In genomic region chr19:46495789-46496099, GRCh38 we compare ENCODE assay signal across 8 cellular contexts. TPM values are rescaled to one million over a fixed set of nuclear protein-coding genes. Genes with fewer than 3 reads are reported as not detected.
DNase-seq lines count a peak whose midpoint lies in the region; ATAC-seq and TF ChIP-seq lines count a peak whose summit lies in the region.

Gene PNMA8B (minus strand): TSS chr19:46495867. CDS start chr19:46495465, 402 bp downstream.

- peak; percentile 75 for DNase-seq in AG08395 (ENCODE audit: low spot score)
- DNase-seq in NCI-H128 (lab: John Stamatoyannopoulos, UW; ENCODE audit: unreplicated experiment): peak; percentile 90
- peak; percentile 33 for DNase-seq in activated T-cell treated with anti-CD3 and anti-CD28 coated beads for 4 hours
- peak; percentile 36 to 73 for DNase-seq in foreskin fibroblast
- peak; percentile 77 for DNase-seq in occipital lobe (lab: John Stamatoyannopoulos, UW)

- no peak for ATAC-seq in HG03520 (IDR thresholded peaks at IDR 0.05; ENCODE audit: unreplicated experiment)
- ATAC-seq in HG02759 (IDR thresholded peaks at IDR 0.05; ENCODE audit: unreplicated experiment): no peak
- ATAC-seq in HG03095 (IDR thresholded peaks at IDR 0.05; ENCODE audit: unreplicated experiment): no peak

- peak within 1 kb of the TSS; percentile 41 to 55 for H3K4me3 ChIP-seq in foreskin fibroblast (ENCODE audit: low read depth in 1 of 2, low read length in 2 of 2)

- TF ChIP-seq CTCF in foreskin fibroblast (IDR thresholded peaks at IDR 0.05; ENCODE audit: low read depth, low read length): no peak

RNA-seq across cellular contexts. Expression of gene PNMA8B, which starts in this region (rescaled TPM):
- total RNA-seq in occipital lobe: 17.5 TPM

Comparison
In these comparisons a context has a peak if more than half of its experiments do, and no peak if none do; other contexts are left out.
1. DNase-seq: peak in every context shown above with its lines; median percentile 90 in NCI-H128; 77 in occipital lobe; 75 in AG08395; 54 in foreskin fibroblast; 33 in activated T-cell treated with anti-CD3 and anti-CD28 coated beads for 4 hours.